In the genomic region with DNA sequence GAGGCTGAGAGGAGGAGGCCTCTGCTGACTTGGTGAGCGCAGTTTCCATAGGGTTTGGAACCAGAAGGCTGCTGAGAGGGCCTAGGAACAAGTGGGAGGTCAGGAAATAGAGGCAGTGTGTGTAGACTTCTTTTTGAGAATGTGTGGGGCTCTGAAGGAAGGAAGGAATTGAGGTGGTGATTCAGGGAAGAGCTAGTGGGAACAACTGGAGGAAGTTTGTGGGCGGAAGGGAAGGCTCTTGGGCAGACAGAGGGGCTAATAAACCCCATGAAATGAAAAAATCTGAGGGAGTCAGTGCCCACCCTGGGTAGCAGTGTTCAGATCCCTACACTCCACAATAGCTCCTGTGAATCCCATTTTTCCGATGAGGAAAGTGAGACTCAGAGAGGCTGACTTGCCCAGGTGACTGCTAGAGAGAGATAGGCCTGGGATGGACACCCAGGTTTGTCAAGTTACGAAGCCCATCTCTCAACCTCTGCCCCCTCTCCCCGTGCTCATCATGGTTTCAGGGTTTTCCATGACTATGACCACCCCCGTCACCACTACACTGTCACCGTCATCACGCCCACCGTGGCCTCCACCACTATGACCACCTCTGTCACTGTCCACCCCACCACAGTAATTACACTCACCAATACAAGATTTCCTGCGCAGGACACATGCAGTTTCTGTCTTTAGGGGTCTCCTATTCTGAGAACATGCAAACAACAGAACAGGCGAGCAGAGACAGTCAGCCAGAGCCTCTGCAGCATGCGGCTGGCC, we compare ENCODE assay signal across 21 cellular contexts.
A peak's percentile ranks its signal among the peaks of the same experiment; 100 is the strongest.
DNase-seq lines count a peak whose midpoint lies in the region; ATAC-seq and TF ChIP-seq lines count a peak whose summit lies in the region.
"Had no signal": no experiment of that assay in that cellular context is flagged by ENCODE, and none has a peak within 500 bp of the region (broad histone marks: within the 10 kb centered on the region; RNA-seq: fewer than 3 reads in every experiment).

No MANE protein-coding gene starts in this region.

- DNase-seq in activated naive CD4-positive, alpha-beta T cell treated with anti-CD3 and anti-CD28 coated beads for 36 hours: peak; percentile 1
- DNase-seq in activated naive CD4-positive, alpha-beta T cell treated with anti-CD3 and anti-CD28 coated beads, Interleukin-2, amount 50 U/mL, for 72 hours (ENCODE audit: low spot score in 2 of 2): no peak
- peak; percentile 41 for DNase-seq in coronary artery (ENCODE audit: low spot score)
- no peak for DNase-seq in neural crest cell (ENCODE audit: low read depth, low spot score)
- DNase-seq in ureter (ENCODE audit: low spot score): peak; percentile 24
- no peak for DNase-seq in stimulated activated naive CD8-positive, alpha-beta T cell treated with anti-CD3 and anti-CD28 coated beads, Interleukin-15, amount 100 ng/mL, for 72 hours
- no peak for DNase-seq in GM23248
- no peak for DNase-seq in WTC11 (ENCODE audit: low spot score)
- DNase-seq: 8988T; CD4-positive, alpha-beta memory T cell; DMS153; GDM1; HCEC 1CT; NCI-H1105 treated with DMSO at 0.1 percent for 48 hours; NCI-H1694; NCI-H510A; NCI-H748 treated with DMSO at 0.1 percent for 48 hours; SHP77 had no signal

- no peak overlapping the region for H3K4me3 Mint-ChIP-seq in activated naive CD4-positive, alpha-beta T cell treated with anti-CD3 and anti-CD28 coated beads for 36 hours
- H3K4me3 Mint-ChIP-seq in neural crest cell (no peak overlapping the region), WTC11 (no peak overlapping the region)
- no peak overlapping the region for H3K4me3 Mint-ChIP-seq in stimulated activated naive CD8-positive, alpha-beta T cell treated with anti-CD3 and anti-CD28 coated beads, Interleukin-15, amount 100 ng/mL, for 72 hours
- H3K4me3 Mint-ChIP-seq: B cell; CD4-positive, alpha-beta memory T cell; GM23338 had no signal

- no peaks in the 10 kb centered on the region for H3K9me3 Mint-ChIP-seq in activated naive CD4-positive, alpha-beta T cell treated with anti-CD3 and anti-CD28 coated beads for 36 hours
- H3K9me3 Mint-ChIP-seq in activated naive CD4-positive, alpha-beta T cell treated with anti-CD3 and anti-CD28 coated beads, Interleukin-2, amount 50 U/mL, for 72 hours: no peaks in the 10 kb centered on the region
- H3K9me3 Mint-ChIP-seq in neural crest cell (peaks cover 7% of the 10 kb centered on the region), WTC11 (peaks cover 5% of the 10 kb centered on the region; the same call in 1 of the 2 replicates)
- no peaks in the 10 kb centered on the region for H3K9me3 Mint-ChIP-seq in stimulated activated naive CD8-positive, alpha-beta T cell treated with anti-CD3 and anti-CD28 coated beads, Interleukin-15, amount 100 ng/mL, for 72 hours
- H3K9me3 Mint-ChIP-seq: CD4-positive, alpha-beta memory T cell had no signal

- no peak for ATAC-seq in activated naive CD4-positive, alpha-beta T cell treated with anti-CD3 and anti-CD28 coated beads, Interleukin-2, amount 50 U/mL, for 72 hours
- ATAC-seq in stimulated activated naive CD8-positive, alpha-beta T cell treated with anti-CD3 and anti-CD28 coated beads, Interleukin-15, amount 100 ng/mL, for 72 hours: no peak
- ATAC-seq in WTC11: no peak
- ATAC-seq: GM23338 had no signal

- POLR2A ChIA-PET in WTC11 (lab: Charles Lee): no interaction called here

- no peak overlapping the region for H3K9ac ChIP-seq in GM23248

- H3K27me3 Mint-ChIP-seq in activated naive CD4-positive, alpha-beta T cell treated with anti-CD3 and anti-CD28 coated beads for 36 hours (ENCODE audit: low read depth): no peaks in the 10 kb centered on the region
- no peaks in the 10 kb centered on the region for H3K27me3 Mint-ChIP-seq in neural crest cell (ENCODE audit: low read depth)
- H3K27me3 Mint-ChIP-seq in stimulated activated naive CD8-positive, alpha-beta T cell treated with anti-CD3 and anti-CD28 coated beads, Interleukin-15, amount 100 ng/mL, for 72 hours: peaks cover 9% of the 10 kb centered on the region
- no peaks in the 10 kb centered on the region for H3K27me3 Mint-ChIP-seq in WTC11 (ENCODE audit: low read depth)

- no peaks in the 10 kb centered on the region for H3K36me3 Mint-ChIP-seq in activated naive CD4-positive, alpha-beta T cell treated with anti-CD3 and anti-CD28 coated beads for 36 hours (ENCODE audit: low read depth)
- H3K36me3 Mint-ChIP-seq in activated naive CD4-positive, alpha-beta T cell treated with anti-CD3 and anti-CD28 coated beads, Interleukin-2, amount 50 U/mL, for 72 hours: no peaks in the 10 kb centered on the region
- H3K36me3 Mint-ChIP-seq in neural crest cell (ENCODE audit: low read depth) (no peaks in the 10 kb centered on the region), WTC11 (no peaks in the 10 kb centered on the region)
- H3K36me3 Mint-ChIP-seq: CD4-positive, alpha-beta memory T cell had no signal

- in situ Hi-C loops in GM23248 (cut with MboI): no loop called here

- H3F3A ChIP-seq in GM23248 (ENCODE audit: insufficient read depth): peaks cover 7% of the 10 kb centered on the region; the same call in 1 of the 2 replicates

- H3K4me3 ChIP-seq in coronary artery (no peak overlapping the region), GM23248 (no peak overlapping the region)
- H3K4me3 ChIP-seq: GM23338, K562 had no signal

- H3K4me2 ChIP-seq in GM23248 (ENCODE audit: unreplicated experiment): no peak overlapping the region
- H3K4me2 ChIP-seq: GM23338 had no signal

- 94% methylated on average over 12 of the region's 12 CpGs for WGBS in GM23248 (ENCODE audit: low coverage in 1 of 2, low lambda C conversion rate in 2 of 2, missing lambda C conversion rate in 2 of 2), 2 experiments

- H3K27ac ChIP-seq in coronary artery (peak overlapping the region in 1 of 2 donors; percentile 51), GM23248 (no peak overlapping the region)

- CTCF ChIA-PET in activated naive CD4-positive, alpha-beta T cell treated with anti-CD3 and anti-CD28 coated beads for 36 hours (lab: Charles Lee): interaction anchor here (0.6 to 2.1 kb wide), 2 partner anchors 54 to 235 kb away, joined by 3 to 6 read pairs; no protein-coding TSS in a partner anchor
- CTCF ChIA-PET in WTC11 (lab: Charles Lee): interaction anchor here (1.9 kb wide), 1 partner anchor 42 kb away, joined by 11 read pairs; no protein-coding TSS in a partner anchor

- no peak overlapping the region for H2AFZ ChIP-seq in GM23248
- H2AFZ ChIP-seq: GM23338 had no signal

- no peak overlapping the region for H3K27ac Mint-ChIP-seq in activated naive CD4-positive, alpha-beta T cell treated with anti-CD3 and anti-CD28 coated beads for 36 hours
- peak overlapping the region in 1 of 2 donors; percentile 3 for H3K27ac Mint-ChIP-seq in activated naive CD4-positive, alpha-beta T cell treated with anti-CD3 and anti-CD28 coated beads, Interleukin-2, amount 50 U/mL, for 72 hours
- H3K27ac Mint-ChIP-seq in neural crest cell (ENCODE audit: unreplicated experiment) (peak overlapping the region; percentile 37), WTC11 (no peak overlapping the region)
- no peak overlapping the region for H3K27ac Mint-ChIP-seq in stimulated activated naive CD8-positive, alpha-beta T cell treated with anti-CD3 and anti-CD28 coated beads, Interleukin-15, amount 100 ng/mL, for 72 hours
- H3K27ac Mint-ChIP-seq: B cell, GM23338 had no signal

- H3K4me1 ChIP-seq in GM23248 (ENCODE audit: insufficient read depth): peaks cover 22% of the 10 kb centered on the region; the same call in 1 of the 2 replicates

- TF ChIP-seq CTCF in coronary artery (IDR thresholded peaks at IDR 0.05): no peak
- no peak for TF ChIP-seq CTCF in neural crest cell (conservative IDR thresholded peaks at IDR 0.05)
- no peak for TF ChIP-seq CTCF in WTC11 (IDR thresholded peaks at IDR 0.05)

- H3K36me3 ChIP-seq in GM23248 (ENCODE audit: low read depth): no peaks in the 10 kb centered on the region

- H3K9me2 ChIP-seq in GM23248 (ENCODE audit: insufficient read depth): no peaks in the 10 kb centered on the region

- H3K27me3 ChIP-seq in GM23248 (replicated peaks; ENCODE audit: insufficient read depth): no peaks in the 10 kb centered on the region

- H3K79me2 ChIP-seq in GM23248 (ENCODE audit: insufficient read depth): no peaks in the 10 kb centered on the region

- no peaks in the 10 kb centered on the region for H3K4me1 Mint-ChIP-seq in activated naive CD4-positive, alpha-beta T cell treated with anti-CD3 and anti-CD28 coated beads for 36 hours (ENCODE audit: low read depth)
- H3K4me1 Mint-ChIP-seq in neural crest cell: no peaks in the 10 kb centered on the region
- H3K4me1 Mint-ChIP-seq in stimulated activated naive CD8-positive, alpha-beta T cell treated with anti-CD3 and anti-CD28 coated beads, Interleukin-15, amount 100 ng/mL, for 72 hours: peaks cover 6% of the 10 kb centered on the region
- peaks cover 7% of the 10 kb centered on the region for H3K4me1 Mint-ChIP-seq in WTC11
- H3K4me1 Mint-ChIP-seq: B cell; CD4-positive, alpha-beta memory T cell had no signal

- no peaks in the 10 kb centered on the region for H4K20me1 ChIP-seq in GM23248 (ENCODE audit: insufficient read depth)

- H3K9me3 ChIP-seq in GM23248 (ENCODE audit: low read depth): no peaks in the 10 kb centered on the region

- intact Hi-C loops in activated naive CD4-positive, alpha-beta T cell treated with anti-CD3 and anti-CD28 coated beads for 36 hours (cut with micrococcal nuclease): no loop called here

TF ChIP-seq in WTC11, 78 proteins besides CTCF, POLR2A, EP300 and RAD21:
- TF ChIP-seq, protein P1, sequence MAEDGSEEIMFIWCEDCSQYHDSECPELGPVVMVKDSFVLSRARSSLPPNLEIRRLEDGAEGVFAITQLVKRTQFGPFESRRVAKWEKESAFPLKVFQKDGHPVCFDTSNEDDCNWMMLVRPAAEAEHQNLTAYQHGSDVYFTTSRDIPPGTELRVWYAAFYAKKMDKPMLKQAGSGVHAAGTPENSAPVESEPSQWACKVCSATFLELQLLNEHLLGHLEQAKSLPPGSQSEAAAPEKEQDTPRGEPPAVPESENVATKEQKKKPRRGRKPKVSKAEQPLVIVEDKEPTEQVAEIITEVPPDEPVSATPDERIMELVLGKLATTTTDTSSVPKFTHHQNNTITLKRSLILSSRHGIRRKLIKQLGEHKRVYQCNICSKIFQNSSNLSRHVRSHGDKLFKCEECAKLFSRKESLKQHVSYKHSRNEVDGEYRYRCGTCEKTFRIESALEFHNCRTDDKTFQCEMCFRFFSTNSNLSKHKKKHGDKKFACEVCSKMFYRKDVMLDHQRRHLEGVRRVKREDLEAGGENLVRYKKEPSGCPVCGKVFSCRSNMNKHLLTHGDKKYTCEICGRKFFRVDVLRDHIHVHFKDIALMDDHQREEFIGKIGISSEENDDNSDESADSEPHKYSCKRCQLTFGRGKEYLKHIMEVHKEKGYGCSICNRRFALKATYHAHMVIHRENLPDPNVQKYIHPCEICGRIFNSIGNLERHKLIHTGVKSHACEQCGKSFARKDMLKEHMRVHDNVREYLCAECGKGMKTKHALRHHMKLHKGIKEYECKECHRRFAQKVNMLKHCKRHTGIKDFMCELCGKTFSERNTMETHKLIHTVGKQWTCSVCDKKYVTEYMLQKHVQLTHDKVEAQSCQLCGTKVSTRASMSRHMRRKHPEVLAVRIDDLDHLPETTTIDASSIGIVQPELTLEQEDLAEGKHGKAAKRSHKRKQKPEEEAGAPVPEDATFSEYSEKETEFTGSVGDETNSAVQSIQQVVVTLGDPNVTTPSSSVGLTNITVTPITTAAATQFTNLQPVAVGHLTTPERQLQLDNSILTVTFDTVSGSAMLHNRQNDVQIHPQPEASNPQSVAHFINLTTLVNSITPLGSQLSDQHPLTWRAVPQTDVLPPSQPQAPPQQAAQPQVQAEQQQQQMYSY (CRISPR knock-in tag; IDR thresholded peaks at IDR 0.05): no peak
TF ChIP-seq in WTC11: peak in this region for 0.

Comparison
In these comparisons a context has a peak if more than half of its experiments do, and no peak if none do; other contexts are left out.
1. DNase-seq: peak in activated naive CD4-positive, alpha-beta T cell treated with anti-CD3 and anti-CD28 coated beads for 36 hours (single experiment), coronary artery (single experiment) and ureter (single experiment); none in activated naive CD4-positive, alpha-beta T cell treated with anti-CD3 and anti-CD28 coated beads, Interleukin-2, amount 50 U/mL, for 72 hours (0 of 2), neural crest cell (single experiment), stimulated activated naive CD8-positive, alpha-beta T cell treated with anti-CD3 and anti-CD28 coated beads, Interleukin-15, amount 100 ng/mL, for 72 hours (0 of 2), GM23248 (single experiment) and WTC11 (single experiment).